In the genomic region with DNA sequence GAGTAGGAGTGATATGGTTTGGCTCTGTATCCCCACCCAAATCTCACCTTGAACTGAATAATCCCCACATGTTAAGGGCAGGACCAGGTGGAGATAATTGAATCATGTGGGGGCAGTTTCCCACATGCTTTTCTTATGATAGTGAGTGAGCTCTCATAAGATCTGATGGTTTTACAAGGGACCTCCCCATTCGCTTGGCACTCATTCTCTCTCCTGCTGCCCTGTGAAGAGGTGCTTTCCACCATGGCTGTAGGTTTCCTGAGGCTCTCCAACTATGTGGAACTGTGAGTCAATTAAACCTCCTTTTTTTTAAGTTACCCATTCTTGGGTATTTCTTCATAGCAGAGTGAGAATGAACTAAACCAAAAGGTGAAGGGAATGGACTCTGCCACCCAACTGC, we compare ENCODE assay signal across 31 cellular contexts.
"Had no signal": no experiment of that assay in that cellular context is flagged by ENCODE, and none has a peak within 500 bp of the region (broad histone marks: within the 10 kb centered on the region; RNA-seq: fewer than 3 reads in every experiment).

No MANE protein-coding gene starts in this region.

- H3K27ac Mint-ChIP-seq: activated B cell treated with CpG ODN at 0.5 μM for 24 hours; activated CD4-positive, alpha-beta memory T cell treated with anti-CD3 and anti-CD28 coated beads, Interleukin-2, amount 10 ng/mL, durations not matched to agents 7 days and 5 days; activated CD4-positive, alpha-beta T cell treated with anti-CD3 and anti-CD28 coated beads, Interleukin-2, amount 10 ng/mL, durations not matched to agents 7 days and 5 days; activated naive CD4-positive, alpha-beta T cell treated with anti-CD3 and anti-CD28 coated beads, Interleukin-2, amount 10 ng/mL, durations not matched to agents 7 days and 5 days; activated naive CD4-positive, alpha-beta T cell treated with anti-CD3 and anti-CD28 coated beads, Interleukin-2, amount 50 U/mL, for 72 hours; activated T-cell treated with anti-CD3 and anti-CD28 coated beads, Interleukin-2, amount 50 U/mL, for 24 hours; activated T-cell treated with anti-CD3 and anti-CD28 coated beads, Interleukin-2, amount 50 U/mL, for 72 hours; T-helper 17 cell; T-helper 2 cell treated with Interferon-gamma antibody and Interleukin-4, amounts not matched to agents 5 μg/mL and 100 μg/mL, for 36 hours had no signal

- H3K27me3 ChIP-seq: adrenal gland, body of pancreas, cardiac muscle cell, colonic mucosa, esophagus squamous epithelium, gastroesophageal sphincter had no signal

- H3K9me3 Mint-ChIP-seq: activated CD4-positive, alpha-beta memory T cell treated with anti-CD3 and anti-CD28 coated beads, Interleukin-2, amount 10 ng/mL, durations not matched to agents 7 days and 5 days; activated CD4-positive, alpha-beta T cell treated with anti-CD3 and anti-CD28 coated beads, Interleukin-2, amount 10 ng/mL, durations not matched to agents 7 days and 5 days; activated naive CD4-positive, alpha-beta T cell treated with anti-CD3 and anti-CD28 coated beads, Interleukin-2, amount 10 ng/mL, durations not matched to agents 7 days and 5 days; activated T-cell treated with anti-CD3 and anti-CD28 coated beads, Interleukin-2, amount 50 U/mL, for 24 hours; T-helper 2 cell treated with Interferon-gamma antibody and Interleukin-4, amounts not matched to agents 5 μg/mL and 100 μg/mL, for 36 hours had no signal

- H3K4me1 Mint-ChIP-seq: activated B cell treated with CpG ODN at 0.5 μM for 24 hours; activated CD4-positive, alpha-beta memory T cell treated with anti-CD3 and anti-CD28 coated beads, Interleukin-2, amount 10 ng/mL, durations not matched to agents 7 days and 5 days; activated CD4-positive, alpha-beta T cell treated with anti-CD3 and anti-CD28 coated beads, Interleukin-2, amount 10 ng/mL, durations not matched to agents 7 days and 5 days; activated naive CD4-positive, alpha-beta T cell treated with anti-CD3 and anti-CD28 coated beads, Interleukin-2, amount 10 ng/mL, durations not matched to agents 7 days and 5 days; T-helper 17 cell had no signal

- H3K36me3 Mint-ChIP-seq: activated naive CD4-positive, alpha-beta T cell treated with anti-CD3 and anti-CD28 coated beads, Interleukin-2, amount 10 ng/mL, durations not matched to agents 7 days and 5 days had no signal

- H3K36me3 ChIP-seq: adrenal gland, colonic mucosa, WERI-Rb-1 had no signal

- ATAC-seq: activated CD4-positive, CD25-positive, alpha-beta regulatory T cell treated with anti-CD3 and anti-CD28 coated beads, Interleukin-2, amount 50 U/mL, for 24 hours; activated T-cell treated with anti-CD3 and anti-CD28 coated beads, Interleukin-2, amount 50 U/mL, for 72 hours; body of pancreas; gastroesophageal sphincter; T-helper 17 cell had no signal

- H3K4me3 Mint-ChIP-seq: activated B cell treated with CpG ODN at 0.5 μM for 24 hours; activated CD4-positive, alpha-beta memory T cell treated with anti-CD3 and anti-CD28 coated beads, Interleukin-2, amount 10 ng/mL, durations not matched to agents 7 days and 5 days; activated CD4-positive, alpha-beta T cell treated with anti-CD3 and anti-CD28 coated beads, Interleukin-2, amount 10 ng/mL, durations not matched to agents 7 days and 5 days; activated naive CD4-positive, alpha-beta T cell treated with anti-CD3 and anti-CD28 coated beads, Interleukin-2, amount 10 ng/mL, durations not matched to agents 7 days and 5 days; activated T-cell treated with anti-CD3 and anti-CD28 coated beads, Interleukin-2, amount 50 U/mL, for 24 hours; activated T-cell treated with anti-CD3 and anti-CD28 coated beads, Interleukin-2, amount 50 U/mL, for 72 hours; T-helper 17 cell; T-helper 2 cell treated with Interferon-gamma antibody and Interleukin-4, amounts not matched to agents 5 μg/mL and 100 μg/mL, for 36 hours had no signal

- H3K4me1 ChIP-seq: adrenal gland, body of pancreas, colonic mucosa, gastroesophageal sphincter had no signal

- H3K9me3 ChIP-seq: adrenal gland, body of pancreas, colonic mucosa had no signal

- H3K4me3 ChIP-seq: adrenal gland, body of pancreas, cardiac muscle cell, colonic mucosa, esophagus squamous epithelium, gastroesophageal sphincter had no signal

- DNase-seq: activated B cell treated with CpG ODN at 0.5 μM for 24 hours; activated CD4-positive, alpha-beta memory T cell treated with anti-CD3 and anti-CD28 coated beads, Interleukin-2, amount 10 ng/mL, durations not matched to agents 7 days and 5 days; activated CD4-positive, alpha-beta T cell treated with anti-CD3 and anti-CD28 coated beads, Interleukin-2, amount 10 ng/mL, durations not matched to agents 7 days and 5 days; activated CD4-positive, alpha-beta T cell treated with anti-CD3 and anti-CD28 coated beads, Interleukin-2, amount 50 U/mL, for 4 hours; activated CD8-positive, alpha-beta memory T cell treated with anti-CD3 and anti-CD28 coated beads, Interleukin-2, amount 50 U/mL, for 48 hours; activated effector memory CD4-positive, alpha-beta T cell treated with Interleukin-2 at 50 U/mL for 16 hours; activated gamma-delta T cell treated with Interleukin-2 at 50 U/mL for 16 hours; activated naive CD4-positive, alpha-beta T cell treated with anti-CD3 and anti-CD28 coated beads, Interleukin-2, amount 10 ng/mL, durations not matched to agents 7 days and 5 days; activated T-cell treated with anti-CD3 and anti-CD28 coated beads for 4 hours; activated T-cell treated with anti-CD3 and anti-CD28 coated beads, Interleukin-2, amount 50 U/mL, for 24 hours; activated T-cell treated with anti-CD3 and anti-CD28 coated beads, Interleukin-2, amount 50 U/mL, for 72 hours; adrenal gland; amygdala; aorta; body of pancreas; central memory CD4-positive, alpha-beta T cell; cerebellar nuclear complex; colonic mucosa; effector CD8-positive, alpha-beta T cell; esophagus squamous epithelium; foreskin melanocyte; T-helper 1 cell; T-helper 17 cell; T1000; WERI-Rb-1 had no signal

- H3K27ac ChIP-seq: adrenal gland, body of pancreas, cardiac muscle cell, colonic mucosa, epithelial cell of prostate, esophagus squamous epithelium, gastroesophageal sphincter, WERI-Rb-1 had no signal
